ENCODE assay signal across 9 cellular contexts in genomic region chr12:104985206-104985605, GRCh38. TPM values are rescaled to one million over a fixed set of nuclear protein-coding genes. Genes with fewer than 3 reads are reported as not detected.
DNase-seq lines count a peak whose midpoint lies in the region; ATAC-seq and TF ChIP-seq lines count a peak whose summit lies in the region.
"Had no signal": no experiment of that assay in that cellular context is flagged by ENCODE, and none has a peak within 500 bp of the region (broad histone marks: within the 10 kb centered on the region; RNA-seq: fewer than 3 reads in every experiment).

No MANE protein-coding gene starts in this region.

- no peaks in the 10 kb centered on the region for H3K9me3 Mint-ChIP-seq in activated CD4-positive, alpha-beta memory T cell treated with anti-CD3 and anti-CD28 coated beads, Interleukin-2, amount 10 ng/mL, durations not matched to agents 7 days and 5 days
- no peaks in the 10 kb centered on the region for H3K9me3 Mint-ChIP-seq in natural killer cell

- H3K4me3 Mint-ChIP-seq in activated CD4-positive, alpha-beta memory T cell treated with anti-CD3 and anti-CD28 coated beads, Interleukin-2, amount 10 ng/mL, durations not matched to agents 7 days and 5 days: peak overlapping the region; percentile 77
- H3K4me3 Mint-ChIP-seq in natural killer cell: peak overlapping the region; percentile 87

- no peak overlapping the region for H3K27ac Mint-ChIP-seq in activated CD4-positive, alpha-beta memory T cell treated with anti-CD3 and anti-CD28 coated beads, Interleukin-2, amount 10 ng/mL, durations not matched to agents 7 days and 5 days
- peak overlapping the region; percentile 29 to 78 for H3K27ac Mint-ChIP-seq in natural killer cell

- POLR2A ChIA-PET in activated CD4-positive, alpha-beta memory T cell treated with anti-CD3 and anti-CD28 coated beads, Interleukin-2, amount 10 ng/mL, durations not matched to agents 7 days and 5 days (lab: Charles Lee): no interaction called here

- intact Hi-C loops in natural killer cell (cut with micrococcal nuclease): no loop called here

- CTCF ChIA-PET in activated CD4-positive, alpha-beta memory T cell treated with anti-CD3 and anti-CD28 coated beads, Interleukin-2, amount 10 ng/mL, durations not matched to agents 7 days and 5 days (lab: Charles Lee): interaction anchor here (1.0 kb wide), 1 partner anchor 602 kb away, joined by 3 read pairs; no protein-coding TSS in a partner anchor

- H3K36me3 Mint-ChIP-seq in activated CD4-positive, alpha-beta memory T cell treated with anti-CD3 and anti-CD28 coated beads, Interleukin-2, amount 10 ng/mL, durations not matched to agents 7 days and 5 days (ENCODE audit: low read depth): peaks cover 24% of the 10 kb centered on the region
- no peaks in the 10 kb centered on the region for H3K36me3 Mint-ChIP-seq in natural killer cell

- ATAC-seq in natural killer cell: no peak

- H3K4me1 Mint-ChIP-seq in activated CD4-positive, alpha-beta memory T cell treated with anti-CD3 and anti-CD28 coated beads, Interleukin-2, amount 10 ng/mL, durations not matched to agents 7 days and 5 days: peaks cover 31% of the 10 kb centered on the region
- peaks cover 27 to 36% of the 10 kb centered on the region in 2 donors for H3K4me1 Mint-ChIP-seq in natural killer cell

- H3K27me3 Mint-ChIP-seq in activated CD4-positive, alpha-beta memory T cell treated with anti-CD3 and anti-CD28 coated beads, Interleukin-2, amount 10 ng/mL, durations not matched to agents 7 days and 5 days: peaks cover 14% of the 10 kb centered on the region
- peaks cover 17 to 27% of the 10 kb centered on the region in 2 donors for H3K27me3 Mint-ChIP-seq in natural killer cell (ENCODE audit: low read depth in 2 of 2)

- DNase-seq in DMS53 treated with DMSO at 0.1 percent for 48 hours (lab: John Stamatoyannopoulos, UW; ENCODE audit: unreplicated experiment) (peak; percentile 35), HuH-7.5 (ENCODE audit: low spot score) (peak; percentile 26), natural killer cell (no peak), Ammon's horn (ENCODE audit: low spot score) (no peak), NCI-H345 treated with DMSO at 0.1 percent for 48 hours (lab: John Stamatoyannopoulos, UW; ENCODE audit: unreplicated experiment) (no peak), HPDE6-E6E7 (ENCODE audit: extremely low spot score) (no peak)
- DNase-seq in activated CD4-positive, alpha-beta memory T cell treated with anti-CD3 and anti-CD28 coated beads, Interleukin-2, amount 10 ng/mL, durations not matched to agents 7 days and 5 days: no peak
- DNase-seq: cortex of kidney, NCI-H510A treated with DMSO at 0.1 percent for 48 hours had no signal

- no peak for TF ChIP-seq CTCF in natural killer cell (IDR thresholded peaks at IDR 0.05)

RNA-seq across cellular contexts. Expression of gene NOPCHAP1, which starts 0.9 kb away (rescaled TPM):
- total RNA-seq in activated CD4-positive, alpha-beta memory T cell treated with anti-CD3 and anti-CD28 coated beads, Interleukin-2, amount 10 ng/mL, durations not matched to agents 7 days and 5 days: 10 to 100 TPM; 10.3 to 12.0 TPM
- total RNA-seq in natural killer cell: 1 to 10 TPM; 8.0 to 9.5 (median 8.6) TPM

RNA-seq across cellular contexts. Expression of gene SLC41A2, which starts 27.1 kb away (rescaled TPM):
- 1 to 10 TPM; 8.0 to 8.1 TPM for total RNA-seq in activated CD4-positive, alpha-beta memory T cell treated with anti-CD3 and anti-CD28 coated beads, Interleukin-2, amount 10 ng/mL, durations not matched to agents 7 days and 5 days
- total RNA-seq in natural killer cell: 1 to 10 TPM; 1.3 to 3.5 (median 1.7) TPM

Comparison
In these comparisons a context has a peak if more than half of its experiments do, and no peak if none do; other contexts are left out.
1. DNase-seq: peak in DMS53 treated with DMSO at 0.1 percent for 48 hours (single experiment) and HuH-7.5 (single experiment); none in activated CD4-positive, alpha-beta memory T cell treated with anti-CD3 and anti-CD28 coated beads, Interleukin-2, amount 10 ng/mL, durations not matched to agents 7 days and 5 days (single experiment), natural killer cell (single experiment), Ammon's horn (single experiment), NCI-H345 treated with DMSO at 0.1 percent for 48 hours (single experiment) and HPDE6-E6E7 (single experiment).